ENCODE assay signal across 19 cellular contexts in the genomic region with DNA sequence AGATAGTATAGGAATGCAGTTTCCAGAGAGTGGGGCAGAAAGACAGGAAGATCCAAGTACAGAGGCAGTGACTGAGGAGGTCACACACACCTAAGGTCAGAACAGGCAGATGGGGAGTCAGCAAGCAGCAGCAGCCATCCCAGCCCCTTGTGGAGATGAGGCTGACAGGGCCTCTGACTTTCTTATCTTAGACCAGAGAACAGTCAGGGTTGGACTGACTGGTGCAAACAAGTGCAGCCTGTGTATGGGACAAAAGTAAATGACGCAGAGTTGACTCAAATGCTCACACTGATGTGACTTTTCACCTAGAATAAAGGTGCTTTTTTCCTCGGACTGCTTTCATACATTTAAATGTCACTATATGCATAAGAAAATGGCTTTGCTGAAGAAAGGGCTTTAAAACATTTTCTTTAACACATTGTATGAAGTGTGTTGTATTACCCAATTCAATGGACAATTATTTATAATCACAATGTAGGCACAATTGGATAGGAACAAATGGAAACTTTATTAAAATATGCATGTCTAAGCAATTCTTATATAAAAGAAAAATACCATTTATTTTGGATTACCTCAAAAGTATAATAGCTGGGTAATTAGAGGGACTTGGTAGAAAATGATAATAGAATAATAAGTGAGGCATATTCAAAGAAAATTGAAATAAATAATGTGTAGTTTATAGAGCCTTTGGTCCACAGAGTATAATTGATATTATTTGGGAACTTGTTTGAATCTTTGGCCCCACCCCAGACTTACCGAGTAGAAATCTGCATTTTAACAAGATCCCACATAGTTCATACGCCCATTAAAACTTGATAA.
"Had no signal": no experiment of that assay in that cellular context is flagged by ENCODE, and none has a peak within 500 bp of the region (broad histone marks: within the 10 kb centered on the region; RNA-seq: fewer than 3 reads in every experiment).

No MANE protein-coding gene starts in this region.

- H3K9me3 ChIP-seq: lower lobe of right lung, thoracic aorta, tibial nerve, upper lobe of left lung, uterus had no signal

- DNase-seq: cortex of kidney; dorsolateral prefrontal cortex; effector CD4-positive, alpha-beta T cell; left ventricle myocardium superior; lower lobe of right lung; natural killer cell; stimulated activated CD4-positive, alpha-beta T cell treated with anti-CD3 and anti-CD28 coated beads, Interleukin-2, amount 100 ng/mL, for 24 hours; stimulated activated CD4-positive, alpha-beta T cell treated with anti-CD3 and anti-CD28 coated beads, Interleukin-4, amount 100 ng/mL, for 24 hours; upper lobe of left lung; uterus had no signal

- H3K79me2 ChIP-seq: parathyroid adenoma had no signal

- H3K27ac Mint-ChIP-seq: memory B cell; natural killer cell; progenitor cell of endocrine pancreas; stimulated activated memory B cell treated with anti-CD40 and anti-IgM and Interleukin-4, amounts not matched to agents 10 μg/mL and 1 μg/mL and 100 μg/mL, for 72 hours; stimulated activated naive CD8-positive, alpha-beta T cell treated with anti-CD3 and anti-CD28 coated beads, Interleukin-15, Interleukin-2, amounts not matched to agents 100 ng/mL and 50 ng/mL, for 24 hours had no signal

- H3K4me1 Mint-ChIP-seq: memory B cell; natural killer cell; stimulated activated memory B cell treated with anti-CD40 and anti-IgM and Interleukin-4, amounts not matched to agents 10 μg/mL and 1 μg/mL and 100 μg/mL, for 72 hours had no signal

- H3K27me3 Mint-ChIP-seq: stimulated activated naive CD8-positive, alpha-beta T cell treated with anti-CD3 and anti-CD28 coated beads, Interleukin-15, Interleukin-2, amounts not matched to agents 100 ng/mL and 50 ng/mL, for 24 hours had no signal

- H3K4me2 ChIP-seq: smooth muscle cell had no signal

- H3K36me3 ChIP-seq: lower lobe of right lung, thoracic aorta, tibial nerve, upper lobe of left lung, uterus had no signal

- H3K36me3 Mint-ChIP-seq: memory B cell; natural killer cell; stimulated activated memory B cell treated with anti-CD40 and anti-IgM and Interleukin-4, amounts not matched to agents 10 μg/mL and 1 μg/mL and 100 μg/mL, for 72 hours had no signal

- H3K4me1 ChIP-seq: lower lobe of right lung, parathyroid adenoma, tibial nerve, upper lobe of left lung, uterus had no signal

- H3K27me3 ChIP-seq: dorsolateral prefrontal cortex, tibial nerve, upper lobe of left lung, uterus had no signal

- ATAC-seq: left ventricle myocardium superior; lower lobe of right lung; natural killer cell; sciatic nerve; stimulated activated memory B cell treated with anti-CD40 and anti-IgM and Interleukin-4, amounts not matched to agents 10 μg/mL and 1 μg/mL and 100 μg/mL, for 72 hours had no signal

- H2AFZ ChIP-seq: parathyroid adenoma had no signal

- H3K27ac ChIP-seq: dorsolateral prefrontal cortex, lower lobe of right lung, parathyroid adenoma, thoracic aorta, tibial nerve, upper lobe of left lung, uterus had no signal

- H3K9me3 Mint-ChIP-seq: memory B cell; stimulated activated memory B cell treated with anti-CD40 and anti-IgM and Interleukin-4, amounts not matched to agents 10 μg/mL and 1 μg/mL and 100 μg/mL, for 72 hours; stimulated activated naive CD8-positive, alpha-beta T cell treated with anti-CD3 and anti-CD28 coated beads, Interleukin-15, Interleukin-2, amounts not matched to agents 100 ng/mL and 50 ng/mL, for 24 hours had no signal

- H3K9ac ChIP-seq: parathyroid adenoma had no signal

- H3K4me3 ChIP-seq: dorsolateral prefrontal cortex, lower lobe of right lung, smooth muscle cell, thoracic aorta, tibial nerve, upper lobe of left lung, uterus had no signal

- H3K4me3 Mint-ChIP-seq: memory B cell; natural killer cell; stimulated activated memory B cell treated with anti-CD40 and anti-IgM and Interleukin-4, amounts not matched to agents 10 μg/mL and 1 μg/mL and 100 μg/mL, for 72 hours; stimulated activated naive CD8-positive, alpha-beta T cell treated with anti-CD3 and anti-CD28 coated beads, Interleukin-15, Interleukin-2, amounts not matched to agents 100 ng/mL and 50 ng/mL, for 24 hours had no signal
